ENCODE assay signal across 19 cellular contexts in genomic region chr16:59733321-59733720, GRCh38.
"Had no signal": no experiment of that assay in that cellular context is flagged by ENCODE, and none has a peak within 500 bp of the region (broad histone marks: within the 10 kb centered on the region; RNA-seq: fewer than 3 reads in every experiment).

No MANE protein-coding gene starts in this region.

- DNase-seq: cortex of kidney; dorsolateral prefrontal cortex; effector CD8-positive, alpha-beta T cell; heart left ventricle; kidney glomerular epithelial cell; mammary epithelial cell; natural killer cell; pancreas; retina; right lobe of liver; stimulated activated CD4-positive, alpha-beta T cell treated with anti-CD3 and anti-CD28 coated beads, Interleukin-4, amount 100 ng/mL, for 1 hour; stimulated activated CD8-positive, alpha-beta memory T cell treated with anti-CD3 and anti-CD28 coated beads, Interleukin-4, amount 100 ng/mL, for 48 hours; stimulated activated naive CD8-positive, alpha-beta T cell treated with anti-CD3 and anti-CD28 coated beads, Interleukin-15, Interleukin-2, amounts not matched to agents 100 U/mL and 50 U/mL, for 24 hours; tibial artery; upper lobe of left lung; uterus had no signal

- ATAC-seq: esophagus mucosa; heart left ventricle; natural killer cell; pancreas; right lobe of liver; stimulated activated effector memory CD8-positive, alpha-beta T cell treated with anti-CD3 and anti-CD28 coated beads, Interleukin-12 subunit alpha, Interleukin-12 subunit beta, amount 100 ng/mL, for 72 hours; stimulated activated naive CD8-positive, alpha-beta T cell treated with anti-CD3 and anti-CD28 coated beads, Interleukin-15, Interleukin-2, amounts not matched to agents 100 U/mL and 50 U/mL, for 24 hours had no signal

- H3K4me3 Mint-ChIP-seq: natural killer cell; neural progenitor cell; stimulated activated effector memory CD8-positive, alpha-beta T cell treated with anti-CD3 and anti-CD28 coated beads, Interleukin-12 subunit alpha, Interleukin-12 subunit beta, amount 100 ng/mL, for 72 hours had no signal

- H3K27ac Mint-ChIP-seq: natural killer cell; neural progenitor cell; stimulated activated effector memory CD8-positive, alpha-beta T cell treated with anti-CD3 and anti-CD28 coated beads, Interleukin-12 subunit alpha, Interleukin-12 subunit beta, amount 100 ng/mL, for 72 hours had no signal

- H3K36me3 Mint-ChIP-seq: natural killer cell; neural progenitor cell; stimulated activated effector memory CD8-positive, alpha-beta T cell treated with anti-CD3 and anti-CD28 coated beads, Interleukin-12 subunit alpha, Interleukin-12 subunit beta, amount 100 ng/mL, for 72 hours had no signal

- H3K4me1 Mint-ChIP-seq: natural killer cell; stimulated activated effector memory CD8-positive, alpha-beta T cell treated with anti-CD3 and anti-CD28 coated beads, Interleukin-12 subunit alpha, Interleukin-12 subunit beta, amount 100 ng/mL, for 72 hours had no signal
